28 cellular contexts compared by ENCODE assay signal in the genomic region with DNA sequence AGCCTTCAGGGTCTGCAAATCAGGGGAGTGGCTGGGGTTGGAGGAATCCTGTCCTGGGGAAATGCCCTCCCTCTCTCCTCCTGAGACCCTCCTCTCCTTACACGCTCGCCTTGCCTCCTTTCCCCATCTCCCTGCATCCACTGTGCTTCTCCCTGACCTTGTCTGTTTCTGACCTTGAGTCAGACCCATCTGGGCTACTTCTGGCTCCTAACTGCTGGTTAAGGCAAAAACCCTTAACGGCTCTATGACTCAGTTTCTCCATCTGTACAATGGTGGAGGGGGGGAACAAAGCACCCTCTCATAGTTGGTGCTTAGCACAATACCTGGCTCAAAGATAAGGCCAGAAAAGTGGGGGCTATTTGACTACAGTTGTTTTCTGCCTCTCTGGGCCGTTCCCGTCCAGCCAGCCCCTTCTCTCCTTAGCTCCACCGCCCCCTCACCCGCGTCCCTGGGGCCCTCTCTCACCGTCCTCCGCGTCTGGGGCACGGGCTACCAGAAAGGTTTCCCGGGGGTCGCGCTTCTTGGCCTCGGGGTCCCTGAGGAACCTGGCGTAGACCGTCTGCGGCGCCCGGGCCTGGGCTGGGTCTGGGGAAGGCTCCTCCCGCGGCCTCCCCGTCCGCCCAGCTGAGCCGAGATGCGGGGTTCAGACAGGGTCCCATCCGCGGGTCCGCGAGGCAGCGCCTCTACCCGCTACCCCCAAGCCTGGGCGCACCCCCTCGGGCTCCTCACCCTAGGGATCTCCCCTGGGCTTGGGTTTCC. TPM values are rescaled to one million over a fixed set of nuclear protein-coding genes. Genes with fewer than 3 reads are reported as not detected.
A peak's percentile ranks its signal among the peaks of the same experiment; 100 is the strongest.
DNase-seq lines count a peak whose midpoint lies in the region; ATAC-seq, FAIRE-seq and TF ChIP-seq lines count a peak whose summit lies in the region.
"Had no signal": no experiment of that assay in that cellular context is flagged by ENCODE, and none has a peak within 500 bp of the region (broad histone marks: within the 10 kb centered on the region; RNA-seq: fewer than 3 reads in every experiment).

No MANE protein-coding gene starts in this region.

- no peak for TF ChIP-seq EP300 in esophagus muscularis mucosa (IDR thresholded peaks at IDR 0.05)

- H3K36me3 ChIP-seq in esophagus muscularis mucosa, result no peaks in the 10 kb centered on the region
- H3K36me3 ChIP-seq in vagina, result no peaks in the 10 kb centered on the region
- H3K36me3 ChIP-seq: spleen had no signal

- no peak for FAIRE-seq in GM12892 (lab: Jason Lieb, UNC)

- H3K9me3 Mint-ChIP-seq in stimulated activated naive CD8-positive, alpha-beta T cell treated with anti-CD3 and anti-CD28 coated beads, Interleukin-15, amount 100 ng/mL, for 72 hours, result no peaks in the 10 kb centered on the region
- no peaks in the 10 kb centered on the region for H3K9me3 Mint-ChIP-seq in nephron progenitor cell
- H3K9me3 Mint-ChIP-seq: CD8-positive, alpha-beta memory T cell; HFFc6; IgD-negative memory B cell had no signal

- H3K4me3 ChIP-seq in esophagus muscularis mucosa, result peak overlapping the region; percentile 3 to 37 (median 28)
- H3K4me3 ChIP-seq in vagina, result peak overlapping the region; percentile 31 to 41

- H3K27me3 Mint-ChIP-seq in stimulated activated naive CD8-positive, alpha-beta T cell treated with anti-CD3 and anti-CD28 coated beads, Interleukin-15, amount 100 ng/mL, for 72 hours, result peaks cover 44% of the 10 kb centered on the region
- H3K27me3 Mint-ChIP-seq in nephron progenitor cell (ENCODE audit: low read depth, poor library complexity), result peaks cover 9% of the 10 kb centered on the region

- H3K27ac ChIP-seq in esophagus muscularis mucosa (replicated peaks in 1 of 4) (no peak overlapping the region), vagina (no peak overlapping the region)
- H3K27ac ChIP-seq: spleen had no signal

- intact Hi-C loops in esophagus muscularis mucosa (cut with DNase I), result no loop called here
- intact Hi-C loops in vagina (cut with DNase I), result no loop called here

- TF ChIP-seq CTCF in esophagus muscularis mucosa (IDR thresholded peaks at IDR 0.05) (no peak), nephron progenitor cell (IDR thresholded peaks at IDR 0.05) (no peak), vagina (IDR thresholded peaks at IDR 0.05) (no peak)

- peaks cover 6 to 12% (median 10%) of the 10 kb centered on the region in 4 donors for H3K4me1 ChIP-seq in esophagus muscularis mucosa
- peaks cover 16% of the 10 kb centered on the region for H3K4me1 ChIP-seq in vagina

- ATAC-seq in stimulated activated naive CD8-positive, alpha-beta T cell treated with anti-CD3 and anti-CD28 coated beads, Interleukin-15, amount 100 ng/mL, for 72 hours, result peak; percentile 62
- no peak for ATAC-seq in stimulated activated naive CD8-positive, alpha-beta T cell treated with anti-CD3 and anti-CD28 coated beads, Interleukin-15, Interleukin-2, amounts not matched to agents 100 U/mL and 50 U/mL, for 24 hours
- ATAC-seq in HG02798 (IDR thresholded peaks at IDR 0.05; ENCODE audit: poor library complexity, unreplicated experiment), result no peak
- ATAC-seq: naive thymus-derived CD4-positive, alpha-beta T cell had no signal

- no peak overlapping the region for H3K27ac Mint-ChIP-seq in stimulated activated naive CD8-positive, alpha-beta T cell treated with anti-CD3 and anti-CD28 coated beads, Interleukin-15, amount 100 ng/mL, for 72 hours
- H3K27ac Mint-ChIP-seq in nephron progenitor cell, result no peak overlapping the region
- H3K27ac Mint-ChIP-seq: HFFc6; IgD-negative memory B cell; naive thymus-derived CD4-positive, alpha-beta T cell had no signal

- 37% methylated on average over 34 of the region's 35 CpGs for WGBS in esophagus muscularis mucosa

- peaks cover 14% of the 10 kb centered on the region for H3K4me1 Mint-ChIP-seq in stimulated activated naive CD8-positive, alpha-beta T cell treated with anti-CD3 and anti-CD28 coated beads, Interleukin-15, amount 100 ng/mL, for 72 hours
- peaks cover 64% of the 10 kb centered on the region for H3K4me1 Mint-ChIP-seq in nephron progenitor cell
- H3K4me1 Mint-ChIP-seq: IgD-negative memory B cell had no signal

- TF ChIP-seq POLR2A in esophagus muscularis mucosa (IDR thresholded peaks at IDR 0.05; ENCODE audit: low read depth), result no peak
- no peak for TF ChIP-seq POLR2A in vagina (IDR thresholded peaks at IDR 0.05)
- TF ChIP-seq POLR2A in GM12892 (IDR thresholded peaks at IDR 0.05; ENCODE audit: low read depth, low read length), result no peak

- H3K4me3 Mint-ChIP-seq in stimulated activated naive CD8-positive, alpha-beta T cell treated with anti-CD3 and anti-CD28 coated beads, Interleukin-15, amount 100 ng/mL, for 72 hours, result peak overlapping the region in 1 of 2 donors; percentile 52
- H3K4me3 Mint-ChIP-seq in nephron progenitor cell, result peak overlapping the region; percentile 61
- H3K4me3 Mint-ChIP-seq: CD8-positive, alpha-beta memory T cell; HFFc6 had no signal

- no peak for DNase-seq in stimulated activated naive CD8-positive, alpha-beta T cell treated with anti-CD3 and anti-CD28 coated beads, Interleukin-15, amount 100 ng/mL, for 72 hours
- DNase-seq in stimulated activated naive CD8-positive, alpha-beta T cell treated with anti-CD3 and anti-CD28 coated beads, Interleukin-15, Interleukin-2, amounts not matched to agents 100 U/mL and 50 U/mL, for 24 hours, result no peak
- no peak for DNase-seq in esophagus muscularis mucosa (ENCODE audit: extremely low spot score)
- no peak for DNase-seq in nephron progenitor cell
- no peak for DNase-seq in vagina (ENCODE audit: extremely low spot score in 2 of 2)
- DNase-seq in GM12892 (ENCODE audit: insufficient read length), result no peak
- DNase-seq in NCI-H446 (lab: John Stamatoyannopoulos, UW), result no peak
- DNase-seq: activated CD4-positive, alpha-beta T cell treated with anti-CD3 and anti-CD28 coated beads for 4 hours; activated CD8-positive, alpha-beta memory T cell treated with anti-CD3 and anti-CD28 coated beads, Interleukin-2, amount 50 U/mL, for 4 hours; activated gamma-delta T cell treated with Interleukin-2 at 50 U/mL for 16 hours; amniotic stem cell; CD8-positive, alpha-beta memory T cell; DND-41; effector memory CD4-positive, alpha-beta T cell; head of caudate nucleus; HFFc6; islet precursor cell; mammary epithelial cell; naive thymus-derived CD4-positive, alpha-beta T cell; NCI-H187; NCI-H446 treated with DMSO at 0.1 percent for 48 hours; NK-92 treated with Interleukin-12 subunit alpha and Interleukin-12 subunit beta, amount 100 ng/mL, for 24 hours; spleen had no signal

- H3K36me3 Mint-ChIP-seq in nephron progenitor cell (ENCODE audit: low read depth), result no peaks in the 10 kb centered on the region
- H3K36me3 Mint-ChIP-seq: IgD-negative memory B cell had no signal

- peaks cover 0 to 68% (median 14%) of the 10 kb centered on the region in 4 donors for H3K27me3 ChIP-seq in esophagus muscularis mucosa
- H3K27me3 ChIP-seq in vagina, result no peaks in the 10 kb centered on the region

- no peaks in the 10 kb centered on the region for H3K9me3 ChIP-seq in esophagus muscularis mucosa
- H3K9me3 ChIP-seq in vagina, result no peaks in the 10 kb centered on the region
- H3K9me3 ChIP-seq: spleen had no signal

RNA-seq across cellular contexts. Expression of a gene that starts 1.3 kb away (rescaled TPM):
- total RNA-seq in esophagus muscularis mucosa, result 1 to 10 TPM in 1 of 4 donors, not detected in 3; 1.2 TPM
- not detected for total RNA-seq in vagina
- not detected for polyA plus RNA-seq in GM12892 (2012; ENCODE audit: missing spikeins)
- total RNA-seq: CD8-positive, alpha-beta memory T cell; HFFc6; mammary epithelial cell; naive thymus-derived CD4-positive, alpha-beta T cell; posterior vena cava; RPMI7951; spleen had no signal
- polyA plus RNA-seq: AG04450; CD8-positive, alpha-beta memory T cell; IgD-negative memory B cell; mammary epithelial cell; naive thymus-derived CD4-positive, alpha-beta T cell had no signal

RNA-seq across cellular contexts. Expression of a gene that starts 14.5 kb away (rescaled TPM):
- total RNA-seq in esophagus muscularis mucosa, result 100 to 1,000 TPM in 1 of 4 donors, 10 to 100 TPM in 3; 71.4 to 123 (median 78.5) TPM
- total RNA-seq in vagina, result 29.0 TPM
- not detected for polyA plus RNA-seq in GM12892 (2012; ENCODE audit: missing spikeins)
- polyA plus RNA-seq: IgD-negative memory B cell had no signal

RNA-seq across cellular contexts. Expression of a gene that starts 43.2 kb away (rescaled TPM):
- 1,000 to 10,000 TPM; 1,484 to 1,840 (median 1,566) TPM for total RNA-seq in esophagus muscularis mucosa
- total RNA-seq in vagina, result 2,013 TPM
- 3,366 TPM for polyA plus RNA-seq in GM12892 (2012; ENCODE audit: missing spikeins)

RNA-seq across cellular contexts. Expression of a gene that starts 59.2 kb away (rescaled TPM):
- total RNA-seq in esophagus muscularis mucosa (1 to 10 TPM; 1.7 to 6.3 (median 5.0) TPM), vagina (10.1 TPM)
- 6.1 TPM for polyA plus RNA-seq in GM12892 (2012; ENCODE audit: missing spikeins)
